8 cellular contexts compared by ENCODE assay signal in genomic region chr22:21641417-21641794, GRCh38. TPM values are rescaled to one million over a fixed set of nuclear protein-coding genes. Genes with fewer than 3 reads are reported as not detected.
DNase-seq lines count a peak whose midpoint lies in the region; ATAC-seq and TF ChIP-seq lines count a peak whose summit lies in the region.

No MANE protein-coding gene starts in this region.

- TF ChIP-seq RAD21 in Ishikawa (IDR thresholded peaks at IDR 0.05; ENCODE audit: low read depth) = peak; percentile 58

- no peak for DNase-seq in AG04450 (ENCODE audit: low read depth, low spot score)
- no peak for DNase-seq in GM10266 (ENCODE audit: extremely low spot score)
- peak; percentile 56 for DNase-seq in left cardiac atrium
- peak; percentile 76 for DNase-seq in pons (ENCODE audit: low spot score)
- no peak for DNase-seq in SIG-M5 (lab: John Stamatoyannopoulos, UW)
- no peak for DNase-seq in stimulated activated CD4-positive, alpha-beta T cell treated with anti-CD3 and anti-CD28 coated beads, Interleukin-15, amount 100 ng/mL, for 24 hours

- no peaks in the 10 kb centered on the region for H3K9me3 Mint-ChIP-seq in activated T-helper 17 cell treated with anti-CD3 and anti-CD28 coated beads, Interleukin-2, amount 50 U/mL, for 72 hours

- TF ChIP-seq EP300 in Ishikawa (IDR thresholded peaks at IDR 0.05; ENCODE audit: borderline replicate concordance) = no peak; the same call in 1 of the 2 replicates

- peaks cover 22% of the 10 kb centered on the region for H3K4me1 Mint-ChIP-seq in activated T-helper 17 cell treated with anti-CD3 and anti-CD28 coated beads, Interleukin-2, amount 50 U/mL, for 72 hours

- H3K9me3 ChIP-seq in AG04450 (ENCODE audit: control insufficient read depth, insufficient read depth, low read length) = no peaks in the 10 kb centered on the region; the same call in 1 of the 2 replicates

- H3K4me3 Mint-ChIP-seq in activated T-helper 17 cell treated with anti-CD3 and anti-CD28 coated beads, Interleukin-2, amount 50 U/mL, for 72 hours = peak overlapping the region; percentile 81

- no peak for ATAC-seq in activated T-helper 17 cell treated with anti-CD3 and anti-CD28 coated beads, Interleukin-2, amount 50 U/mL, for 72 hours (replicated peaks)
- ATAC-seq in left cardiac atrium = peak; percentile 34 to 53

- peak overlapping the region; percentile 68 for H3K4me3 ChIP-seq in AG04450 (ENCODE audit: low read depth, low read length)

- H3K27me3 Mint-ChIP-seq in activated T-helper 17 cell treated with anti-CD3 and anti-CD28 coated beads, Interleukin-2, amount 50 U/mL, for 72 hours = no peaks in the 10 kb centered on the region

- intact Hi-C loops in left cardiac atrium (cut with DNase I) = no loop called here

- CTCF ChIA-PET in AG04450 (lab: Charles Lee) = interaction anchor here (0.9 to 3.2 kb wide), 4 partner anchors 11 to 65 kb away, joined by 3 to 43 read pairs (median 4); partner anchors contain the start of gene YDJC

- POLR2A ChIA-PET in AG04450 (lab: Yijun Ruan, JAX) = interaction anchor here (0.6 to 2.6 kb wide), 2 partner anchors 12 to 17 kb away, joined by 4 to 11 read pairs; no protein-coding TSS in a partner anchor

- TF ChIP-seq CTCF in AG04450 (IDR thresholded peaks at IDR 0.05; ENCODE audit: low read depth, low read length) (peak; percentile 60), GM10266 (IDR thresholded peaks at IDR 0.05; ENCODE audit: control insufficient read depth, insufficient read depth, low read depth, missing control alignments) (peak; percentile 42)

- H3K27me3 ChIP-seq in AG04450 (ENCODE audit: control insufficient read depth, insufficient read depth, low read length) = no peaks in the 10 kb centered on the region

- peak overlapping the region; percentile 63 for H3K27ac Mint-ChIP-seq in activated T-helper 17 cell treated with anti-CD3 and anti-CD28 coated beads, Interleukin-2, amount 50 U/mL, for 72 hours

- H3K27ac ChIP-seq in AG04450 (ENCODE audit: low read depth, low read length) = peak overlapping the region; percentile 61

- H3K36me3 Mint-ChIP-seq in activated T-helper 17 cell treated with anti-CD3 and anti-CD28 coated beads, Interleukin-2, amount 50 U/mL, for 72 hours (ENCODE audit: low read depth) = peaks cover 34% of the 10 kb centered on the region

TF ChIP-seq in Ishikawa, 13 proteins besides CTCF, POLR2A, EP300 and RAD21:
- TF ChIP-seq USF1 (IDR thresholded peaks at IDR 0.05) (no peak), TCF12 (IDR thresholded peaks at IDR 0.05; ENCODE audit: low read depth) (no peak), NFIC (IDR thresholded peaks at IDR 0.05) (no peak), TEAD4 (IDR thresholded peaks at IDR 0.05) (no peak), YY1 (IDR thresholded peaks at IDR 0.05; ENCODE audit: low read depth) (peak; percentile 64; the same call in 1 of the 2 replicates), MAX (IDR thresholded peaks at IDR 0.05) (peak; percentile 6; the same call in 1 of the 2 replicates), FOXM1 (IDR thresholded peaks at IDR 0.05; ENCODE audit: borderline replicate concordance, low read depth) (no peak)

RNA-seq across cellular contexts. Expression of gene SDF2L1, which starts 0.7 kb away (rescaled TPM):
- polyA plus RNA-seq in AG04450 (2011; rRNA removed) = 12.6 and 17.8 TPM in 2 replicates
- 6.8 and 7.4 TPM in 2 replicates for polyA minus RNA-seq in AG04450 (2011; rRNA and poly(A)+ RNA removed)
- total RNA-seq in activated T-helper 17 cell treated with anti-CD3 and anti-CD28 coated beads, Interleukin-2, amount 50 U/mL, for 72 hours = 10 to 100 TPM; 15.3 to 48.5 TPM
- total RNA-seq in left cardiac atrium = 10 to 100 TPM; 38.7 to 44.3 TPM

RNA-seq across cellular contexts. Expression of gene CCDC116, which starts 8.8 kb away (rescaled TPM):
- 0.06 and 0.16 TPM in 2 replicates for polyA plus RNA-seq in AG04450 (2011; rRNA removed)
- polyA minus RNA-seq in AG04450 (2011; rRNA and poly(A)+ RNA removed) = 0.13 TPM in 1 of 2 replicates, not detected in the other
- under 1 TPM; 0.29 to 0.37 TPM for total RNA-seq in activated T-helper 17 cell treated with anti-CD3 and anti-CD28 coated beads, Interleukin-2, amount 50 U/mL, for 72 hours
- total RNA-seq in left cardiac atrium = under 1 TPM; 0.18 to 0.44 TPM

RNA-seq across cellular contexts. Expression of gene YDJC, which starts 11.6 kb away (rescaled TPM):
- polyA plus RNA-seq in AG04450 (2011; rRNA removed) = 9.0 and 12.2 TPM in 2 replicates
- polyA minus RNA-seq in AG04450 (2011; rRNA and poly(A)+ RNA removed) = 3.4 and 4.4 TPM in 2 replicates
- total RNA-seq in activated T-helper 17 cell treated with anti-CD3 and anti-CD28 coated beads, Interleukin-2, amount 50 U/mL, for 72 hours = 10 to 100 TPM; 28.9 to 56.6 TPM
- total RNA-seq in left cardiac atrium = 1 to 10 TPM; 5.7 to 6.4 TPM

RNA-seq across cellular contexts. Expression of gene PPIL2, which starts 24.4 kb away (rescaled TPM):
- 40.6 and 48.6 TPM in 2 replicates for polyA plus RNA-seq in AG04450 (2011; rRNA removed)
- polyA minus RNA-seq in AG04450 (2011; rRNA and poly(A)+ RNA removed) = 39.5 and 40.5 TPM in 2 replicates
- total RNA-seq in activated T-helper 17 cell treated with anti-CD3 and anti-CD28 coated beads, Interleukin-2, amount 50 U/mL, for 72 hours = 10 to 100 TPM; 37.0 to 50.0 TPM
- 10 to 100 TPM; 21.0 to 23.2 TPM for total RNA-seq in left cardiac atrium

Comparison
In these comparisons a context has a peak if more than half of its experiments do, and no peak if none do; other contexts are left out.
1. DNase-seq: peak in left cardiac atrium (single experiment) and pons (single experiment); none in AG04450 (single experiment), GM10266 (single experiment), SIG-M5 (single experiment) and stimulated activated CD4-positive, alpha-beta T cell treated with anti-CD3 and anti-CD28 coated beads, Interleukin-15, amount 100 ng/mL, for 24 hours (single experiment).
2. RNA of gene YDJC, which starts 11.6 kb away (total RNA-seq): 28.9 to 56.6 TPM in activated T-helper 17 cell treated with anti-CD3 and anti-CD28 coated beads, Interleukin-2, amount 50 U/mL, for 72 hours; 5.7 to 6.4 TPM in left cardiac atrium; every median in the first group is over 4 times any median in the second.